ENCODE assay signal across 1 cellular context in the genomic region with DNA sequence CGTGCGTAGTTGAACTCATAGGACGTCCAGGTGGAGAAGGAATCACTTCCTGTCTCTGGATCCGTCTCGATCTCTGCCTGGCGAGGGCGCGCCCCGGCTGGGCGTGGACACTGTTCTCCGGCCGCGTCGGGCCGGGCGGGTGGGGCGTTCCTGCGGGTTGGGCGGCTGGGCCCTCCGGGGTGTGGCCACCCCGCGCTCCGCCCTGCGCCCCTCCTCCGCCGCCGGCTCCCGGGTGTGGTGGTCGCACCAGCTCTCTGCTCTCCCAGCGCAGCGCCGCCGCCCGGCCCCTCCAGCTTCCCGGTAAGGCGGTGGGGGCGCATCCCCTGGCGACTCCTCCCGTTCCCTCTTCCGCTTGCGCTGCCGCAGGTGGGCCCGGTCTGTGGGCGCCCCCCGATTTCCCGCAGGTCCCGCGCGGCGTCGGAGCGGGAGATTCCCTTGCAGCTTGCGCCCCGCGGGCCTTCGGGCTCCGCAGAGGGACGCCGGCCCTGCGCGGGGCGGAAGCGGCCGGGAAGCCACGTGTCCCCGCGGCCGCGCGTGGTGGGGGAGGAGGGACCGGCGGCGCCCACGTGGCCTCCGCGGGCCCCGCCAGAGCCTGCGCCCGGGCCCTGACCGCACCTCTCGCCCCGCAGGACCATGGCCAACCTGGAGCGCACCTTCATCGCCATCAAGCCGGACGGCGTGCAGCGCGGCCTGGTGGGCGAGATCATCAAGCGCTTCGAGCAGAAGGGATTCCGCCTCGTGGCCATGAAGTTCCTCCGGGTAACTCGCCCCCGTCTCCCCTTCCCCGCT.
TF ChIP-seq lines count a peak whose summit lies in the region.

NME2 (plus strand) TSS at position 214 of the 789 bp plus-strand sequence; CDS start at position 634, 420 bp downstream.

TF ChIP-seq in WTC11, 78 proteins besides CTCF, POLR2A, EP300 and RAD21 (continued from another document):
- TF ChIP-seq, protein P1, sequence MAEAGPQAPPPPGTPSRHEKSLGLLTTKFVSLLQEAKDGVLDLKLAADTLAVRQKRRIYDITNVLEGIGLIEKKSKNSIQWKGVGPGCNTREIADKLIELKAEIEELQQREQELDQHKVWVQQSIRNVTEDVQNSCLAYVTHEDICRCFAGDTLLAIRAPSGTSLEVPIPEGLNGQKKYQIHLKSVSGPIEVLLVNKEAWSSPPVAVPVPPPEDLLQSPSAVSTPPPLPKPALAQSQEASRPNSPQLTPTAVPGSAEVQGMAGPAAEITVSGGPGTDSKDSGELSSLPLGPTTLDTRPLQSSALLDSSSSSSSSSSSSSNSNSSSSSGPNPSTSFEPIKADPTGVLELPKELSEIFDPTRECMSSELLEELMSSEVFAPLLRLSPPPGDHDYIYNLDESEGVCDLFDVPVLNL (CRISPR knock-in tag; IDR thresholded peaks at IDR 0.05; ENCODE audit: borderline replicate concordance, low read depth), result no peak
- TF ChIP-seq IRF2 (CRISPR knock-in tag; IDR thresholded peaks at IDR 0.05; ENCODE audit: borderline replicate concordance, low read depth) (no peak), SMAD4 (CRISPR knock-in tag; IDR thresholded peaks at IDR 0.05) (0 out of 2 replicates have a peak, but pooled peaks have one; percentile 11), ZNF423 (CRISPR knock-in tag; IDR thresholded peaks at IDR 0.05) (no peak), SP1 (CRISPR knock-in tag; conservative IDR thresholded peaks at IDR 0.05) (peak; percentile 61), ZNF263 (CRISPR knock-in tag; IDR thresholded peaks at IDR 0.05; ENCODE audit: low read depth) (peak; percentile 48; the same call in 1 of the 2 replicates), CBFB (CRISPR knock-in tag; IDR thresholded peaks at IDR 0.05; ENCODE audit: low read depth) (no peak), ZNF138 (CRISPR knock-in tag; conservative IDR thresholded peaks at IDR 0.05) (no peak), TEAD1 (CRISPR knock-in tag; IDR thresholded peaks at IDR 0.05) (no peak), GRHL2 (CRISPR knock-in tag; IDR thresholded peaks at IDR 0.05; ENCODE audit: insufficient replicate concordance, severe bottlenecking) (no peak), TEAD4 (CRISPR knock-in tag; IDR thresholded peaks at IDR 0.05) (no peak), FOXK1 (CRISPR knock-in tag; IDR thresholded peaks at IDR 0.05) (no peak; the same call in none of the 2 replicates), ZNF396 (CRISPR knock-in tag; IDR thresholded peaks at IDR 0.05; ENCODE audit: borderline replicate concordance) (no peak), EMX1 (CRISPR knock-in tag; IDR thresholded peaks at IDR 0.05) (no peak), SMAD3 (CRISPR knock-in tag; IDR thresholded peaks at IDR 0.05; ENCODE audit: borderline replicate concordance) (no peak), PREB (CRISPR knock-in tag; IDR thresholded peaks at IDR 0.05; ENCODE audit: borderline replicate concordance) (no peak; the same call in 1 of the 2 replicates), STAT6 (CRISPR knock-in tag; conservative IDR thresholded peaks at IDR 0.05; ENCODE audit: low read depth) (no peak), ATF2 (CRISPR knock-in tag; IDR thresholded peaks at IDR 0.05; ENCODE audit: borderline replicate concordance, low read depth) (no peak), PRRX2 (CRISPR knock-in tag; IDR thresholded peaks at IDR 0.05) (no peak), ZNF281 (CRISPR knock-in tag; IDR thresholded peaks at IDR 0.05) (no peak), JUN (CRISPR knock-in tag; IDR thresholded peaks at IDR 0.05) (peak; percentile 69; the same call in 1 of the 2 replicates), KAT7 (CRISPR knock-in tag; IDR thresholded peaks at IDR 0.05; ENCODE audit: borderline replicate concordance) (no peak), TCF7 (CRISPR knock-in tag; IDR thresholded peaks at IDR 0.05; ENCODE audit: low read depth) (peak; percentile 77; the same call in 1 of the 2 replicates)
- TF ChIP-seq, protein P2, sequence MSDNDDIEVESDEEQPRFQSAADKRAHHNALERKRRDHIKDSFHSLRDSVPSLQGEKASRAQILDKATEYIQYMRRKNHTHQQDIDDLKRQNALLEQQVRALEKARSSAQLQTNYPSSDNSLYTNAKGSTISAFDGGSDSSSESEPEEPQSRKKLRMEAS (CRISPR knock-in tag; IDR thresholded peaks at IDR 0.05), result peak; percentile 76
- TF ChIP-seq, protein P3, sequence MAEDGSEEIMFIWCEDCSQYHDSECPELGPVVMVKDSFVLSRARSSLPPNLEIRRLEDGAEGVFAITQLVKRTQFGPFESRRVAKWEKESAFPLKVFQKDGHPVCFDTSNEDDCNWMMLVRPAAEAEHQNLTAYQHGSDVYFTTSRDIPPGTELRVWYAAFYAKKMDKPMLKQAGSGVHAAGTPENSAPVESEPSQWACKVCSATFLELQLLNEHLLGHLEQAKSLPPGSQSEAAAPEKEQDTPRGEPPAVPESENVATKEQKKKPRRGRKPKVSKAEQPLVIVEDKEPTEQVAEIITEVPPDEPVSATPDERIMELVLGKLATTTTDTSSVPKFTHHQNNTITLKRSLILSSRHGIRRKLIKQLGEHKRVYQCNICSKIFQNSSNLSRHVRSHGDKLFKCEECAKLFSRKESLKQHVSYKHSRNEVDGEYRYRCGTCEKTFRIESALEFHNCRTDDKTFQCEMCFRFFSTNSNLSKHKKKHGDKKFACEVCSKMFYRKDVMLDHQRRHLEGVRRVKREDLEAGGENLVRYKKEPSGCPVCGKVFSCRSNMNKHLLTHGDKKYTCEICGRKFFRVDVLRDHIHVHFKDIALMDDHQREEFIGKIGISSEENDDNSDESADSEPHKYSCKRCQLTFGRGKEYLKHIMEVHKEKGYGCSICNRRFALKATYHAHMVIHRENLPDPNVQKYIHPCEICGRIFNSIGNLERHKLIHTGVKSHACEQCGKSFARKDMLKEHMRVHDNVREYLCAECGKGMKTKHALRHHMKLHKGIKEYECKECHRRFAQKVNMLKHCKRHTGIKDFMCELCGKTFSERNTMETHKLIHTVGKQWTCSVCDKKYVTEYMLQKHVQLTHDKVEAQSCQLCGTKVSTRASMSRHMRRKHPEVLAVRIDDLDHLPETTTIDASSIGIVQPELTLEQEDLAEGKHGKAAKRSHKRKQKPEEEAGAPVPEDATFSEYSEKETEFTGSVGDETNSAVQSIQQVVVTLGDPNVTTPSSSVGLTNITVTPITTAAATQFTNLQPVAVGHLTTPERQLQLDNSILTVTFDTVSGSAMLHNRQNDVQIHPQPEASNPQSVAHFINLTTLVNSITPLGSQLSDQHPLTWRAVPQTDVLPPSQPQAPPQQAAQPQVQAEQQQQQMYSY (CRISPR knock-in tag; IDR thresholded peaks at IDR 0.05), result peak; percentile 39; the same call in 1 of the 2 replicates
- TF ChIP-seq, protein P4, sequence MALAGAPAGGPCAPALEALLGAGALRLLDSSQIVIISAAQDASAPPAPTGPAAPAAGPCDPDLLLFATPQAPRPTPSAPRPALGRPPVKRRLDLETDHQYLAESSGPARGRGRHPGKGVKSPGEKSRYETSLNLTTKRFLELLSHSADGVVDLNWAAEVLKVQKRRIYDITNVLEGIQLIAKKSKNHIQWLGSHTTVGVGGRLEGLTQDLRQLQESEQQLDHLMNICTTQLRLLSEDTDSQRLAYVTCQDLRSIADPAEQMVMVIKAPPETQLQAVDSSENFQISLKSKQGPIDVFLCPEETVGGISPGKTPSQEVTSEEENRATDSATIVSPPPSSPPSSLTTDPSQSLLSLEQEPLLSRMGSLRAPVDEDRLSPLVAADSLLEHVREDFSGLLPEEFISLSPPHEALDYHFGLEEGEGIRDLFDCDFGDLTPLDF (CRISPR knock-in tag; IDR thresholded peaks at IDR 0.05), result no peak
- TF ChIP-seq, protein P5, sequence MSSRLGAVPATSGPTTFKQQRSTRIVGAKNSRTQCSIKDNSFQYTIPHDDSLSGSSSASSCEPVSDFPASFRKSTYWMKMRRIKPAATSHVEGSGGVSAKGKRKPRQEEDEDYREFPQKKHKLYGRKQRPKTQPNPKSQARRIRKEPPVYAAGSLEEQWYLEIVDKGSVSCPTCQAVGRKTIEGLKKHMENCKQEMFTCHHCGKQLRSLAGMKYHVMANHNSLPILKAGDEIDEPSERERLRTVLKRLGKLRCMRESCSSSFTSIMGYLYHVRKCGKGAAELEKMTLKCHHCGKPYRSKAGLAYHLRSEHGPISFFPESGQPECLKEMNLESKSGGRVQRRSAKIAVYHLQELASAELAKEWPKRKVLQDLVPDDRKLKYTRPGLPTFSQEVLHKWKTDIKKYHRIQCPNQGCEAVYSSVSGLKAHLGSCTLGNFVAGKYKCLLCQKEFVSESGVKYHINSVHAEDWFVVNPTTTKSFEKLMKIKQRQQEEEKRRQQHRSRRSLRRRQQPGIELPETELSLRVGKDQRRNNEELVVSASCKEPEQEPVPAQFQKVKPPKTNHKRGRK (CRISPR knock-in tag; IDR thresholded peaks at IDR 0.05; ENCODE audit: borderline replicate concordance), result no peak
- TF ChIP-seq, protein P6, sequence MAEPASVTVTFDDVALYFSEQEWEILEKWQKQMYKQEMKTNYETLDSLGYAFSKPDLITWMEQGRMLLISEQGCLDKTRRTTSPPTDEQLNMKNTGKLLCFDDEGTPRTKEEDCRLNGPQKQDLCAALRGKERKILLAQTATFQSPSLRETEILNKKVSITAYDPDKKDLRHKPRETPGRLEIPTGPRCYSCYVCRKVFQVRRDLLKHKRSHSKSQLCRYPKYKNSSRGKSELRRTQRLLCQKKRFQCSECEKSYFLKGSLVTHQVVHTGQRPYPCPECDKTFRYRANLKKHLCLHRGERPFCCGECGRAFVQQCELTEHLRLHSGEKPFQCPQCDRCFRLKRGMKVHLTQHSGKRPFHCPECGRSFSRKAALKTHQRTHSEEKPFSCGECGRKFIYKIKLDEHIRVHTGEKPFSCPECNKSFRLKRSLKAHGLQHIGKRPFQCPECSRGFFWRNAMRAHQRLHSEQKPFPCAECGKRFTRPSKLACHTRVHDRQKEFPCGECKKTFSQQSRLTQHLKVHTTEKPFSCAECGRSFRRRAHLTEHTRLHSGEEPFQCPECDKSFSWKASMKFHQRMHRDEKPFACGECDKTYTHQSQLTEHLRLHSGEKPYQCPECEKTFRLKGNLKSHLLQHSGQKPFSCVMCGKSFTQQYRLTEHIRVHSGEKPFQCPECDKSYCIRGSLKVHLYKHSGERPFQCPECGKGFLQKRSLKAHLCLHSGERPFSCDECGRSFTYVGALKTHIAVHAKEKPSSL (CRISPR knock-in tag; conservative IDR thresholded peaks at IDR 0.05), result no peak
- TF ChIP-seq, protein P7, sequence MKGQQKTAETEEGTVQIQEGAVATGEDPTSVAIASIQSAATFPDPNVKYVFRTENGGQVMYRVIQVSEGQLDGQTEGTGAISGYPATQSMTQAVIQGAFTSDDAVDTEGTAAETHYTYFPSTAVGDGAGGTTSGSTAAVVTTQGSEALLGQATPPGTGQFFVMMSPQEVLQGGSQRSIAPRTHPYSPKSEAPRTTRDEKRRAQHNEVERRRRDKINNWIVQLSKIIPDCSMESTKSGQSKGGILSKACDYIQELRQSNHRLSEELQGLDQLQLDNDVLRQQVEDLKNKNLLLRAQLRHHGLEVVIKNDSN (CRISPR knock-in tag; IDR thresholded peaks at IDR 0.05), result peak; percentile 21; the same call in 1 of the 2 replicates
